Comparison of ENCODE assay signal across 1 cellular context in genomic region chr7:117133125-117133524, GRCh38.
TF ChIP-seq lines count a peak whose summit lies in the region.

No MANE protein-coding gene starts in this region.

TF ChIP-seq in WTC11, 78 proteins besides CTCF, POLR2A, EP300 and RAD21 (continued from another document):
- TF ChIP-seq ATF6 (CRISPR knock-in tag; IDR thresholded peaks at IDR 0.05) = no peak
- TF ChIP-seq HMGA2 (CRISPR knock-in tag; IDR thresholded peaks at IDR 0.05) = no peak
- TF ChIP-seq ZNF416 (CRISPR knock-in tag; IDR thresholded peaks at IDR 0.05) = no peak
- no peak for TF ChIP-seq SMAD4 (CRISPR knock-in tag; IDR thresholded peaks at IDR 0.05)
- TF ChIP-seq, protein P1, sequence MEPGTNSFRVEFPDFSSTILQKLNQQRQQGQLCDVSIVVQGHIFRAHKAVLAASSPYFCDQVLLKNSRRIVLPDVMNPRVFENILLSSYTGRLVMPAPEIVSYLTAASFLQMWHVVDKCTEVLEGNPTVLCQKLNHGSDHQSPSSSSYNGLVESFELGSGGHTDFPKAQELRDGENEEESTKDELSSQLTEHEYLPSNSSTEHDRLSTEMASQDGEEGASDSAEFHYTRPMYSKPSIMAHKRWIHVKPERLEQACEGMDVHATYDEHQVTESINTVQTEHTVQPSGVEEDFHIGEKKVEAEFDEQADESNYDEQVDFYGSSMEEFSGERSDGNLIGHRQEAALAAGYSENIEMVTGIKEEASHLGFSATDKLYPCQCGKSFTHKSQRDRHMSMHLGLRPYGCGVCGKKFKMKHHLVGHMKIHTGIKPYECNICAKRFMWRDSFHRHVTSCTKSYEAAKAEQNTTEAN (CRISPR knock-in tag; IDR thresholded peaks at IDR 0.05) = no peak
- TF ChIP-seq, protein P2, sequence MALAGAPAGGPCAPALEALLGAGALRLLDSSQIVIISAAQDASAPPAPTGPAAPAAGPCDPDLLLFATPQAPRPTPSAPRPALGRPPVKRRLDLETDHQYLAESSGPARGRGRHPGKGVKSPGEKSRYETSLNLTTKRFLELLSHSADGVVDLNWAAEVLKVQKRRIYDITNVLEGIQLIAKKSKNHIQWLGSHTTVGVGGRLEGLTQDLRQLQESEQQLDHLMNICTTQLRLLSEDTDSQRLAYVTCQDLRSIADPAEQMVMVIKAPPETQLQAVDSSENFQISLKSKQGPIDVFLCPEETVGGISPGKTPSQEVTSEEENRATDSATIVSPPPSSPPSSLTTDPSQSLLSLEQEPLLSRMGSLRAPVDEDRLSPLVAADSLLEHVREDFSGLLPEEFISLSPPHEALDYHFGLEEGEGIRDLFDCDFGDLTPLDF (CRISPR knock-in tag; IDR thresholded peaks at IDR 0.05) = no peak
- TF ChIP-seq, protein P3, sequence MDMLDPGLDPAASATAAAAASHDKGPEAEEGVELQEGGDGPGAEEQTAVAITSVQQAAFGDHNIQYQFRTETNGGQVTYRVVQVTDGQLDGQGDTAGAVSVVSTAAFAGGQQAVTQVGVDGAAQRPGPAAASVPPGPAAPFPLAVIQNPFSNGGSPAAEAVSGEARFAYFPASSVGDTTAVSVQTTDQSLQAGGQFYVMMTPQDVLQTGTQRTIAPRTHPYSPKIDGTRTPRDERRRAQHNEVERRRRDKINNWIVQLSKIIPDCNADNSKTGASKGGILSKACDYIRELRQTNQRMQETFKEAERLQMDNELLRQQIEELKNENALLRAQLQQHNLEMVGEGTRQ (CRISPR knock-in tag; IDR thresholded peaks at IDR 0.05) = no peak
- TF ChIP-seq ATF1 (CRISPR knock-in tag; IDR thresholded peaks at IDR 0.05) = no peak
- no peak for TF ChIP-seq AFF4 (CRISPR knock-in tag; IDR thresholded peaks at IDR 0.05; ENCODE audit: borderline replicate concordance)
- TF ChIP-seq FOXK1 (CRISPR knock-in tag; IDR thresholded peaks at IDR 0.05) = no peak
- TF ChIP-seq, protein P4, sequence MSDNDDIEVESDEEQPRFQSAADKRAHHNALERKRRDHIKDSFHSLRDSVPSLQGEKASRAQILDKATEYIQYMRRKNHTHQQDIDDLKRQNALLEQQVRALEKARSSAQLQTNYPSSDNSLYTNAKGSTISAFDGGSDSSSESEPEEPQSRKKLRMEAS (CRISPR knock-in tag; IDR thresholded peaks at IDR 0.05) = no peak
- TF ChIP-seq ZNF396 (CRISPR knock-in tag; IDR thresholded peaks at IDR 0.05; ENCODE audit: borderline replicate concordance) = no peak
- no peak for TF ChIP-seq MYBL2 (CRISPR knock-in tag; IDR thresholded peaks at IDR 0.05)
- no peak for TF ChIP-seq NFYB (CRISPR knock-in tag; conservative IDR thresholded peaks at IDR 0.05; ENCODE audit: low read depth)
- no peak for TF ChIP-seq ZNF138 (CRISPR knock-in tag; conservative IDR thresholded peaks at IDR 0.05)
